Comparison of ENCODE assay signal across 8 cellular contexts in the genomic region with DNA sequence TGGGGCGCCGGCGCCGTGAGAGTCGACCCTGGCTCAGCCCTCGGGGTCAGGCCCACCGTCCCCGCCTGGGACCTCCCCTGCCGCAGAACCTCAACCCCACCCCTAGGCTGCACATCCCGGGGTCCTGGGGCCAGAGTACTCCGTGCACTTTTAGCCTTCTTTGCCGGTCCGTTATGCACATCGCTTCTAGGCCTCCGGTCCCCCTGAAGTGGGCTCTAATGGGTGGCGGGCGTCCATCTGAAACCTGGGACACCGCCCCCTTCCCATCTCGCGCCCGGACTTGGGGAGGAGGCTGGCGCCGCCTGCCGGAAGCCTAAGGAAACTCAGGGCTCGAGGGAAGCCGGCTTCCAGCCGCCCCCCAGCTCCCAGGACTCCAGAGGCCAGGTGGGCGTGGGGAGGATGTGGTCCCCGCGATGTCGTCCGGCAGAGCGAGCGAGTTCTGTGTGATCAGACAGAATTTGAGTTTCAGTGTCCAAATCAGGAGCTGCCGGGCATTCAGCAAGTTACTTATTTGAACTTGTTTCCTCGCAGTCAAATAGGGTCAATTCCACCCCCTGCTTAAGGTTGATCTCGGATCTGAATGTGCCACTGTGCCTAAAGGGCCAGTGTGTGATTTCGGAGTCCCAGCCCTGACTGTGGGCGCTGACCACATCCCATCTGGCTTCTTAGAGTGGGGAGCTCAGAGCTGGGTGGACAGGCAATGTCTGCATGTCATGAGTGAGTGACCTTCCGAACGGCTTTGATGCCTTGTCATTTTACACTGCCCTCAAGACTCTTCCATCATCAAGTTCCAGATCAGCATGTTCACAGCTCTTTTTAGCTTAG.
DNase-seq lines count a peak whose midpoint lies in the region; ATAC-seq and TF ChIP-seq lines count a peak whose summit lies in the region.

No MANE protein-coding gene starts in this region.

- no peaks in the 10 kb centered on the region for H3K36me3 Mint-ChIP-seq in activated T-cell treated with anti-CD3 and anti-CD28 coated beads, Interleukin-2, amount 50 U/mL, for 24 hours (ENCODE audit: low read depth)

- peaks cover 34% of the 10 kb centered on the region for H3K4me1 Mint-ChIP-seq in activated T-cell treated with anti-CD3 and anti-CD28 coated beads, Interleukin-2, amount 50 U/mL, for 24 hours (ENCODE audit: low read depth)

- no peak overlapping the region for H3K4me3 ChIP-seq in parathyroid adenoma (ENCODE audit: low read depth, low read length)

- no peak overlapping the region for H3K27ac ChIP-seq in parathyroid adenoma

- peak overlapping the region; percentile 46 for H2AFZ ChIP-seq in parathyroid adenoma

- no peaks in the 10 kb centered on the region for H3K36me3 ChIP-seq in parathyroid adenoma (ENCODE audit: control insufficient read depth, insufficient read depth, low read length)

- H3K79me2 ChIP-seq in parathyroid adenoma, result no peaks in the 10 kb centered on the region

- peaks cover 38% of the 10 kb centered on the region for H3K27me3 Mint-ChIP-seq in activated T-cell treated with anti-CD3 and anti-CD28 coated beads, Interleukin-2, amount 50 U/mL, for 24 hours

- peak overlapping the region; percentile 43 for H3K4me2 ChIP-seq in parathyroid adenoma (ENCODE audit: low read length)

- H3K4me1 ChIP-seq in parathyroid adenoma, result peaks cover 4% of the 10 kb centered on the region

- H3K27ac Mint-ChIP-seq in activated T-cell treated with anti-CD3 and anti-CD28 coated beads, Interleukin-2, amount 50 U/mL, for 24 hours, result no peak overlapping the region

- TF ChIP-seq CTCF in parathyroid adenoma (IDR thresholded peaks at IDR 0.05), result peak; percentile 53

- DNase-seq in NCI-H82 (lab: John Stamatoyannopoulos, UW) (peak; percentile 55), NCI-H82 treated with DMSO at 0.1 percent for 48 hours (lab: John Stamatoyannopoulos, UW; ENCODE audit: unreplicated experiment) (no peak), NCI-H128 (lab: John Stamatoyannopoulos, UW; ENCODE audit: unreplicated experiment) (peak; percentile 18), fibroblast of the conjunctiva (ENCODE audit: low read depth) (peak; percentile 14)
- DNase-seq in activated T-cell treated with anti-CD3 and anti-CD28 coated beads, Interleukin-2, amount 50 U/mL, for 24 hours, result peak; percentile 70

- no peak for ATAC-seq in GM18870 (IDR thresholded peaks at IDR 0.05; ENCODE audit: unreplicated experiment)
- no peak for ATAC-seq in GM21515 (IDR thresholded peaks at IDR 0.05; ENCODE audit: unreplicated experiment)

- H3K9me3 Mint-ChIP-seq in activated T-cell treated with anti-CD3 and anti-CD28 coated beads, Interleukin-2, amount 50 U/mL, for 24 hours, result no peaks in the 10 kb centered on the region

- H3K27me3 ChIP-seq in parathyroid adenoma (ENCODE audit: control insufficient read depth, insufficient read depth, low read length), result no peaks in the 10 kb centered on the region

- H3K9ac ChIP-seq in parathyroid adenoma, result no peak overlapping the region

- peak overlapping the region; percentile 79 for H3K4me3 Mint-ChIP-seq in activated T-cell treated with anti-CD3 and anti-CD28 coated beads, Interleukin-2, amount 50 U/mL, for 24 hours

- no peaks in the 10 kb centered on the region for H3K9me3 ChIP-seq in parathyroid adenoma (ENCODE audit: control insufficient read depth, low read length)
